In genomic region chr6:108587258-108588059, GRCh38 we compare ENCODE assay signal across 1 cellular context.
TF ChIP-seq lines count a peak whose summit lies in the region.

No MANE protein-coding gene starts in this region.

TF ChIP-seq in GM23338, 12 proteins besides CTCF, POLR2A, EP300 and RAD21 (continued from another document):
- TF ChIP-seq ZNF462 (CRISPR knock-in tag; IDR thresholded peaks at IDR 0.05) (no peak), POLR2AphosphoS5 (IDR thresholded peaks at IDR 0.05; ENCODE audit: low read depth) (no peak)
TF ChIP-seq in GM23338: peak in this region for 0.
